In the genomic region with DNA sequence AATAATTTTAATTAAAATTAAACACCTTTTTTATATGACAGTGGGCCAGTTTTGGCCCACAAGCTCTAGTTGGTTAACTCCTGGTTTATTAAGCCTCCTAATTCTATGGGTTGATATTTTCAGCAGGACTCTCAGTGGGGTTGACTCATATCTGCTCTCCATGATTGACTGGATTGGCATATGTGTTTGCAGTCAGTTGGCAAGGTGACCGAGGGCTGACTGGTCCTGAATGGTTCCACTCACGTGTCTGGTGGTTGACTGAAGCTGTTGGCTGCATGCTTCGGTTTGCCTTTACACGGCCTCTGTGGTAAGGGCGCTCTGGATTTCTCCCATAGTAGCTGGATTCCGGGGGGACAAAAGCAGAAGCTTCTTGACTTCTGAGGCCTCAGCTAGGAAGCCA, we compare ENCODE assay signal across 13 cellular contexts.
DNase-seq lines count a peak whose midpoint lies in the region; ATAC-seq, FAIRE-seq and TF ChIP-seq lines count a peak whose summit lies in the region.
"Had no signal": no experiment of that assay in that cellular context is flagged by ENCODE, and none has a peak within 500 bp of the region (broad histone marks: within the 10 kb centered on the region; RNA-seq: fewer than 3 reads in every experiment).

No MANE protein-coding gene starts in this region.

- H3K4me1 Mint-ChIP-seq in activated naive CD4-positive, alpha-beta T cell treated with anti-CD3 and anti-CD28 coated beads for 36 hours (ENCODE audit: low read depth), result no peaks in the 10 kb centered on the region
- H3K4me1 Mint-ChIP-seq in stimulated activated effector memory CD8-positive, alpha-beta T cell treated with anti-CD3 and anti-CD28 coated beads, Interleukin-12 subunit alpha, Interleukin-12 subunit beta, amount 100 ng/mL, for 72 hours, result peaks cover 10% of the 10 kb centered on the region
- no peaks in the 10 kb centered on the region for H3K4me1 Mint-ChIP-seq in Caco-2 (ENCODE audit: low read depth, unreplicated experiment)
- H3K4me1 Mint-ChIP-seq: natural killer cell had no signal

- CTCF ChIA-PET in activated naive CD4-positive, alpha-beta T cell treated with anti-CD3 and anti-CD28 coated beads for 36 hours (lab: Charles Lee), result no interaction called here
- CTCF ChIA-PET in Caco-2 (lab: Charles Lee), result no interaction called here

- H3K4me1 ChIP-seq in Caco-2, result no peaks in the 10 kb centered on the region

- H3K27ac Mint-ChIP-seq in activated naive CD4-positive, alpha-beta T cell treated with anti-CD3 and anti-CD28 coated beads for 36 hours, result no peak overlapping the region
- peak overlapping the region; percentile 67 for H3K27ac Mint-ChIP-seq in stimulated activated effector memory CD8-positive, alpha-beta T cell treated with anti-CD3 and anti-CD28 coated beads, Interleukin-12 subunit alpha, Interleukin-12 subunit beta, amount 100 ng/mL, for 72 hours
- no peak overlapping the region for H3K27ac Mint-ChIP-seq in Caco-2 (ENCODE audit: unreplicated experiment)
- H3K27ac Mint-ChIP-seq: natural killer cell had no signal

- POLR2A ChIA-PET in Caco-2 (lab: Charles Lee), result no interaction called here

- H3K9me3 Mint-ChIP-seq in activated naive CD4-positive, alpha-beta T cell treated with anti-CD3 and anti-CD28 coated beads for 36 hours, result no peaks in the 10 kb centered on the region
- no peaks in the 10 kb centered on the region for H3K9me3 Mint-ChIP-seq in stimulated activated effector memory CD8-positive, alpha-beta T cell treated with anti-CD3 and anti-CD28 coated beads, Interleukin-12 subunit alpha, Interleukin-12 subunit beta, amount 100 ng/mL, for 72 hours
- H3K9me3 Mint-ChIP-seq in Caco-2 (ENCODE audit: unreplicated experiment), result peaks cover 8% of the 10 kb centered on the region
- H3K9me3 Mint-ChIP-seq: natural killer cell had no signal

- intact Hi-C loops in activated naive CD4-positive, alpha-beta T cell treated with anti-CD3 and anti-CD28 coated beads for 36 hours (cut with micrococcal nuclease), result no loop called here
- intact Hi-C loops in Caco-2 (cut with micrococcal nuclease; ENCODE audit: unreplicated experiment), result no loop called here

- H3K4me3 Mint-ChIP-seq in activated naive CD4-positive, alpha-beta T cell treated with anti-CD3 and anti-CD28 coated beads for 36 hours, result no peak overlapping the region
- H3K4me3 Mint-ChIP-seq in stimulated activated effector memory CD8-positive, alpha-beta T cell treated with anti-CD3 and anti-CD28 coated beads, Interleukin-12 subunit alpha, Interleukin-12 subunit beta, amount 100 ng/mL, for 72 hours, result no peak overlapping the region
- H3K4me3 Mint-ChIP-seq in Caco-2 (ENCODE audit: unreplicated experiment), result no peak overlapping the region
- H3K4me3 Mint-ChIP-seq: natural killer cell had no signal

- no peak for FAIRE-seq in urothelium cell line (lab: Jason Lieb, UNC)
- FAIRE-seq: TTC549 had no signal

- H3K27me3 Mint-ChIP-seq in activated naive CD4-positive, alpha-beta T cell treated with anti-CD3 and anti-CD28 coated beads for 36 hours (ENCODE audit: low read depth), result peaks cover 3% of the 10 kb centered on the region
- peaks cover 17% of the 10 kb centered on the region for H3K27me3 Mint-ChIP-seq in Caco-2 (ENCODE audit: insufficient read depth, unreplicated experiment)

- H3K4me3 ChIP-seq in Caco-2 (ENCODE audit: low read depth, low read length), result no peak overlapping the region
- H3K4me3 ChIP-seq: cardiac muscle cell had no signal

- no peaks in the 10 kb centered on the region for H3K36me3 ChIP-seq in Caco-2 (ENCODE audit: control insufficient read depth, insufficient read depth, low read length)
- H3K36me3 ChIP-seq: cardiac muscle cell had no signal

- H3K9me3 ChIP-seq in Caco-2, result no peaks in the 10 kb centered on the region

- H3K36me3 Mint-ChIP-seq in activated naive CD4-positive, alpha-beta T cell treated with anti-CD3 and anti-CD28 coated beads for 36 hours (ENCODE audit: low read depth), result no peaks in the 10 kb centered on the region
- no peaks in the 10 kb centered on the region for H3K36me3 Mint-ChIP-seq in stimulated activated effector memory CD8-positive, alpha-beta T cell treated with anti-CD3 and anti-CD28 coated beads, Interleukin-12 subunit alpha, Interleukin-12 subunit beta, amount 100 ng/mL, for 72 hours
- no peaks in the 10 kb centered on the region for H3K36me3 Mint-ChIP-seq in Caco-2 (ENCODE audit: insufficient read depth, unreplicated experiment)
- H3K36me3 Mint-ChIP-seq: natural killer cell had no signal

- DNase-seq in activated naive CD4-positive, alpha-beta T cell treated with anti-CD3 and anti-CD28 coated beads for 36 hours, result peak; percentile 17
- no peak for DNase-seq in activated naive CD4-positive, alpha-beta T cell (lab: John Stamatoyannopoulos, UW)
- DNase-seq in RPMI7951 (ENCODE audit: low read depth) (peak; percentile 90), urothelium cell line (ENCODE audit: low spot score) (no peak), Caco-2 (no peak), cortex of kidney (lab: John Stamatoyannopoulos, UW) (no peak)
- DNase-seq in stimulated activated effector memory CD8-positive, alpha-beta T cell treated with anti-CD3 and anti-CD28 coated beads, Interleukin-12 subunit alpha, Interleukin-12 subunit beta, amount 100 ng/mL, for 72 hours (ENCODE audit: low spot score in 2 of 2), result peak; percentile 22 to 73
- DNase-seq: hypothalamus, natural killer cell, NCI-H2171 treated with DMSO at 0.1 percent for 48 hours had no signal

- no peaks in the 10 kb centered on the region for H3K27me3 ChIP-seq in Caco-2 (replicated peaks; ENCODE audit: control insufficient read depth, insufficient read depth, low read length)
- H3K27me3 ChIP-seq: cardiac muscle cell had no signal

- peak; percentile 78 for ATAC-seq in HG02798 (IDR thresholded peaks at IDR 0.05; ENCODE audit: poor library complexity, unreplicated experiment)
- ATAC-seq in stimulated activated effector memory CD8-positive, alpha-beta T cell treated with anti-CD3 and anti-CD28 coated beads, Interleukin-12 subunit alpha, Interleukin-12 subunit beta, amount 100 ng/mL, for 72 hours, result peak; percentile 100
- ATAC-seq: natural killer cell had no signal

- TF ChIP-seq CTCF in Caco-2 (IDR thresholded peaks at IDR 0.05; ENCODE audit: insufficient read depth in 1 of 2, low read depth in 1 of 2, low read length in 1 of 2, severe bottlenecking in 1 of 2, unreplicated experiment in 1 of 2), result no peak

- no TSS peak for BruUV-seq in Caco-2 (replicated peaks; lab: Mats Ljungman, UMichigan)

Comparison
In these comparisons a context has a peak if more than half of its experiments do, and no peak if none do; other contexts are left out.
1. DNase-seq: peak in activated naive CD4-positive, alpha-beta T cell treated with anti-CD3 and anti-CD28 coated beads for 36 hours (single experiment), RPMI7951 (single experiment) and stimulated activated effector memory CD8-positive, alpha-beta T cell treated with anti-CD3 and anti-CD28 coated beads, Interleukin-12 subunit alpha, Interleukin-12 subunit beta, amount 100 ng/mL, for 72 hours (2 of 2); none in activated naive CD4-positive, alpha-beta T cell (0 of 4), urothelium cell line (single experiment), Caco-2 (0 of 2) and cortex of kidney (single experiment).